ENCODE assay signal across 1 cellular context in the genomic region with DNA sequence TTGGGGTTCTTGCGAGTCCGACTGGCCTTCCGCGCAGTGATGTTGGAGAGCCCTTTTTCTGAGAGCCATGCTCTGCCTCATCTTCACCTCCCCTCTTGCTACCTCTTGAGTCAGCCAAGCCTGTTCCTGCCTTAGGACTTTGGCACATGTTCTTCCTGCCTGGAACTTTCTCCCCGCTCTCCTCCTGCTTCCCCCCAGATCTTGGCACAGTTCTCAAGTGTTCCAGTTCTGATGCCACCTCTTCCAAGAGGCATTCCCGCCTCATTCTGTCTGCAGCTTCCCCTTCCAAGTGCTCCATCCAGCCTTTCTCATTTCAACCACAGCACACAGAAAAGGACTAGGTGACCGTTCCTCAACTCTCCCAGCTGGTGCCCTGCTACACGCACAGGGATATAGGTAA.
TF ChIP-seq lines count a peak whose summit lies in the region.

No MANE protein-coding gene starts in this region.

TF ChIP-seq in GM23338, 12 proteins besides CTCF, POLR2A, EP300 and RAD21 (continued from another document):
- TF ChIP-seq, protein P1, sequence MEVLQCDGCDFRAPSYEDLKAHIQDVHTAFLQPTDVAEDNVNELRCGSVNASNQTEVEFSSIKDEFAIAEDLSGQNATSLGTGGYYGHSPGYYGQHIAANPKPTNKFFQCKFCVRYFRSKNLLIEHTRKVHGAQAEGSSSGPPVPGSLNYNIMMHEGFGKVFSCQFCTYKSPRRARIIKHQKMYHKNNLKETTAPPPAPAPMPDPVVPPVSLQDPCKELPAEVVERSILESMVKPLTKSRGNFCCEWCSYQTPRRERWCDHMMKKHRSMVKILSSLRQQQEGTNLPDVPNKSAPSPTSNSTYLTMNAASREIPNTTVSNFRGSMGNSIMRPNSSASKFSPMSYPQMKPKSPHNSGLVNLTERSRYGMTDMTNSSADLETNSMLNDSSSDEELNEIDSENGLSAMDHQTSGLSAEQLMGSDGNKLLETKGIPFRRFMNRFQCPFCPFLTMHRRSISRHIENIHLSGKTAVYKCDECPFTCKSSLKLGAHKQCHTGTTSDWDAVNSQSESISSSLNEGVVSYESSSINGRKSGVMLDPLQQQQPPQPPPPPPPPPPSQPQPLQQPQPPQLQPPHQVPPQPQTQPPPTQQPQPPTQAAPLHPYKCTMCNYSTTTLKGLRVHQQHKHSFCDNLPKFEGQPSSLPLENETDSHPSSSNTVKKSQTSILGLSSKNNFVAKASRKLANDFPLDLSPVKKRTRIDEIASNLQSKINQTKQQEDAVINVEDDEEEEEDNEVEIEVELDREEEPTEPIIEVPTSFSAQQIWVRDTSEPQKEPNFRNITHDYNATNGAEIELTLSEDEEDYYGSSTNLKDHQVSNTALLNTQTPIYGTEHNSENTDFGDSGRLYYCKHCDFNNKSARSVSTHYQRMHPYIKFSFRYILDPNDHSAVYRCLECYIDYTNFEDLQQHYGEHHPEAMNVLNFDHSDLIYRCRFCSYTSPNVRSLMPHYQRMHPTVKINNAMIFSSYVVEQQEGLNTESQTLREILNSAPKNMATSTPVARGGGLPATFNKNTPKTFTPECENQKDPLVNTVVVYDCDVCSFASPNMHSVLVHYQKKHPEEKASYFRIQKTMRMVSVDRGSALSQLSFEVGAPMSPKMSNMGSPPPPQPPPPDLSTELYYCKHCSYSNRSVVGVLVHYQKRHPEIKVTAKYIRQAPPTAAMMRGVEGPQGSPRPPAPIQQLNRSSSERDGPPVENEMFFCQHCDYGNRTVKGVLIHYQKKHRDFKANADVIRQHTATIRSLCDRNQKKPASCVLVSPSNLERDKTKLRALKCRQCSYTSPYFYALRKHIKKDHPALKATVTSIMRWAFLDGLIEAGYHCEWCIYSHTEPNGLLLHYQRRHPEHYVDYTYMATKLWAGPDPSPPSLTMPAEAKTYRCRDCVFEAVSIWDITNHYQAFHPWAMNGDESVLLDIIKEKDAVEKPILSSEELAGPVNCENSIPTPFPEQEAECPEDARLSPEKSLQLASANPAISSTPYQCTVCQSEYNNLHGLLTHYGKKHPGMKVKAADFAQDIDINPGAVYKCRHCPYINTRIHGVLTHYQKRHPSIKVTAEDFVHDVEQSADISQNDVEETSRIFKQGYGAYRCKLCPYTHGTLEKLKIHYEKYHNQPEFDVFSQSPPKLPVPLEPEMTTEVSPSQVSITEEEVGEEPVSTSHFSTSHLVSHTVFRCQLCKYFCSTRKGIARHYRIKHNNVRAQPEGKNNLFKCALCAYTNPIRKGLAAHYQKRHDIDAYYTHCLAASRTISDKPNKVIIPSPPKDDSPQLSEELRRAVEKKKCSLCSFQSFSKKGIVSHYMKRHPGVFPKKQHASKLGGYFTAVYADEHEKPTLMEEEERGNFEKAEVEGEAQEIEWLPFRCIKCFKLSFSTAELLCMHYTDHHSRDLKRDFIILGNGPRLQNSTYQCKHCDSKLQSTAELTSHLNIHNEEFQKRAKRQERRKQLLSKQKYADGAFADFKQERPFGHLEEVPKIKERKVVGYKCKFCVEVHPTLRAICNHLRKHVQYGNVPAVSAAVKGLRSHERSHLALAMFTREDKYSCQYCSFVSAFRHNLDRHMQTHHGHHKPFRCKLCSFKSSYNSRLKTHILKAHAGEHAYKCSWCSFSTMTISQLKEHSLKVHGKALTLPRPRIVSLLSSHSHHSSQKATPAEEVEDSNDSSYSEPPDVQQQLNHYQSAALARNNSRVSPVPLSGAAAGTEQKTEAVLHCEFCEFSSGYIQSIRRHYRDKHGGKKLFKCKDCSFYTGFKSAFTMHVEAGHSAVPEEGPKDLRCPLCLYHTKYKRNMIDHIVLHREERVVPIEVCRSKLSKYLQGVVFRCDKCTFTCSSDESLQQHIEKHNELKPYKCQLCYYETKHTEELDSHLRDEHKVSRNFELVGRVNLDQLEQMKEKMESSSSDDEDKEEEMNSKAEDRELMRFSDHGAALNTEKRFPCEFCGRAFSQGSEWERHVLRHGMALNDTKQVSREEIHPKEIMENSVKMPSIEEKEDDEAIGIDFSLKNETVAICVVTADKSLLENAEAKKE (CRISPR knock-in tag; IDR thresholded peaks at IDR 0.05): no peak
TF ChIP-seq in GM23338: peak in this region for 0.
